In genomic region chr1:33612877-33613487, GRCh38 we compare ENCODE assay signal across 8 cellular contexts.
A peak's percentile ranks its signal among the peaks of the same experiment; 100 is the strongest.
DNase-seq lines count a peak whose midpoint lies in the region; ATAC-seq and TF ChIP-seq lines count a peak whose summit lies in the region.

No MANE protein-coding gene starts in this region.

- peak; percentile 85 for DNase-seq in GM03348 (ENCODE audit: low spot score)
- DNase-seq in NCI-H1105 (lab: John Stamatoyannopoulos, UW), result peak; percentile 55
- peak; percentile 13 for DNase-seq in SKM-1 treated with dmso at 0.1 percent for 144 hours (lab: John Stamatoyannopoulos, UW; ENCODE audit: unreplicated experiment)
- peak; percentile 10 for DNase-seq in epithelial cell of proximal tubule (ENCODE audit: low read depth)
- peak; percentile 45 for DNase-seq in mucosa of gallbladder (ENCODE audit: low spot score)
- DNase-seq in uterus, result peak in 1 of 2 donors; percentile 21

- no peaks in the 10 kb centered on the region for H3K36me3 ChIP-seq in uterus

- no peak for TF ChIP-seq POLR2A in uterus (IDR thresholded peaks at IDR 0.05)

- intact Hi-C loops in uterus (cut with DNase I; ENCODE audit: low total_unique reads), result no loop called here

- no peaks in the 10 kb centered on the region for H3K27me3 ChIP-seq in uterus

- no peaks in the 10 kb centered on the region for H3K9me3 ChIP-seq in uterus

- H3K4me1 ChIP-seq in uterus, result no peaks in the 10 kb centered on the region

- H3K4me3 ChIP-seq in epithelial cell of proximal tubule (ENCODE audit: low read depth, low read length) (no peak overlapping the region), uterus (no peak overlapping the region)

- H3K27ac ChIP-seq in 22Rv1 (no peak overlapping the region), uterus (no peak overlapping the region)

- TF ChIP-seq CTCF in 22Rv1 (IDR thresholded peaks at IDR 0.05) (peak; percentile 90), epithelial cell of proximal tubule (conservative IDR thresholded peaks at IDR 0.05; ENCODE audit: low read depth, low read length) (peak; percentile 96), uterus (IDR thresholded peaks at IDR 0.05) (peak; percentile 58 to 75 (median 66))

- no peak for ATAC-seq in GM18858 (IDR thresholded peaks at IDR 0.05; ENCODE audit: unreplicated experiment)
